In the genomic region with DNA sequence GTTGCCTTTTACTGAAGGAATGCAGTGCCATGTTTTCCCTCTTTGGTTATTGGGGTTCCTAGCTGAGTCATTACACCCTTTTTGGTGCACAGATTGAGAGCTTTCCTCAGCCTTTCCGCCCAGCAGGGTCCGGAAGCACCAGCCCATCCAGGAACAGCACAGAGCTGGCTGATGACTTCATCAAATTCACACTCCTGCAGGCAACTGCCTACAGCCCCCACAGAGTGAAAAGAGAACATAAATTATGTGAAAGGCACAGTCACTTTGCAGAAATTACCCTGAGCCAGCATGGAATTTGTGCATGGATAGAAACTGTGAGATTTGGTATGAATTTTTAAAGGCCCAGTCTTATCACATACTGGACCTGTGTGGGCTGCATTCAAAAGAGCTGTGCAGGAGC, we compare ENCODE assay signal across 17 cellular contexts.
"Had no signal": no experiment of that assay in that cellular context is flagged by ENCODE, and none has a peak within 500 bp of the region (broad histone marks: within the 10 kb centered on the region; RNA-seq: fewer than 3 reads in every experiment).

No MANE protein-coding gene starts in this region.

- H3K36me3 ChIP-seq: adrenal gland, esophagus squamous epithelium, left ventricle myocardium inferior, WERI-Rb-1 had no signal

- H3K27me3 ChIP-seq: adrenal gland had no signal

- H3K27ac ChIP-seq: adrenal gland, esophagus squamous epithelium, left ventricle myocardium inferior, parathyroid adenoma, WERI-Rb-1 had no signal

- H3K4me1 ChIP-seq: adrenal gland, esophagus squamous epithelium, left ventricle myocardium inferior, parathyroid adenoma had no signal

- H3K4me3 ChIP-seq: adrenal gland, esophagus squamous epithelium, left ventricle myocardium inferior had no signal

- ATAC-seq: activated naive CD4-positive, alpha-beta T cell treated with anti-CD3 and anti-CD28 coated beads, Interleukin-2, amount 50 U/mL, for 72 hours; activated T-cell treated with anti-CD3 and anti-CD28 coated beads, Interleukin-2, amount 50 U/mL, for 72 hours; naive thymus-derived CD8-positive, alpha-beta T cell; sciatic nerve; stimulated activated naive B cell treated with anti-CD40 and anti-IgM and Interleukin-4, amounts not matched to agents 10 μg/mL and 1 μg/mL and 100 μg/mL, for 72 hours; T-helper 17 cell had no signal

- DNase-seq: activated CD4-positive, alpha-beta T cell treated with anti-CD3 and anti-CD28 coated beads for 1 hour; activated CD8-positive, alpha-beta memory T cell treated with anti-CD3 and anti-CD28 coated beads for 24 hours; activated CD8-positive, alpha-beta memory T cell treated with anti-CD3 and anti-CD28 coated beads, Interleukin-2, amount 50 U/mL, for 48 hours; activated effector memory CD4-positive, alpha-beta T cell treated with anti-CD3 and anti-CD28 coated beads, Interleukin-2, amount 50 U/mL, for 16 hours; activated T-cell treated with anti-CD3 and anti-CD28 coated beads, Interleukin-2, amount 50 U/mL, for 72 hours; adrenal gland; effector CD8-positive, alpha-beta T cell; esophagus squamous epithelium; left ventricle myocardium inferior; mammary epithelial cell; naive thymus-derived CD8-positive, alpha-beta T cell; stimulated activated naive B cell treated with anti-CD40 and anti-IgM and Interleukin-4, amounts not matched to agents 10 μg/mL and 1 μg/mL and 100 μg/mL, for 72 hours; T-helper 17 cell; WERI-Rb-1 had no signal

- H3K9me3 ChIP-seq: adrenal gland, esophagus squamous epithelium, left ventricle myocardium inferior had no signal
